Comparison of ENCODE assay signal across 14 cellular contexts in genomic region chr17:75634754-75635609, GRCh38. TPM values are rescaled to one million over a fixed set of nuclear protein-coding genes. Genes with fewer than 3 reads are reported as not detected.
DNase-seq lines count a peak whose midpoint lies in the region; ATAC-seq and TF ChIP-seq lines count a peak whose summit lies in the region.
"Had no signal": no experiment of that assay in that cellular context is flagged by ENCODE, and none has a peak within 500 bp of the region (broad histone marks: within the 10 kb centered on the region; RNA-seq: fewer than 3 reads in every experiment).

No MANE protein-coding gene starts in this region.

- DNase-seq in RWPE1 (ENCODE audit: low spot score) (no peak), esophagus muscularis mucosa (ENCODE audit: extremely low spot score) (no peak), tibial nerve (ENCODE audit: low spot score in 2 of 2) (no peak)
- DNase-seq in stimulated activated CD4-positive, alpha-beta T cell treated with anti-CD3 and anti-CD28 coated beads, Interleukin-4, amount 100 ng/mL, for 4 hours, result no peak
- DNase-seq: activated naive CD4-positive, alpha-beta T cell treated with Interleukin-2 at 50 U/mL for 16 hours; islet precursor cell; KG1; stimulated activated naive CD8-positive, alpha-beta T cell treated with anti-CD3 and anti-CD28 coated beads, Interleukin-15, Interleukin-2, amounts not matched to agents 100 U/mL and 50 U/mL, for 24 hours had no signal

- peak overlapping the region; percentile 70 for H3K27ac ChIP-seq in RWPE1
- peak overlapping the region; percentile 74 to 86 (median 86) for H3K27ac ChIP-seq in esophagus muscularis mucosa (replicated peaks in 1 of 4)
- peak overlapping the region; percentile 60 to 95 (median 88) for H3K27ac ChIP-seq in tibial nerve

- 86% methylated on average over 15 of the region's 20 CpGs for WGBS in esophagus muscularis mucosa
- 45 to 52% methylated on average over 18 of the region's 20 CpGs for WGBS in tibial nerve, 2 donors

- ATAC-seq in GM18870 (IDR thresholded peaks at IDR 0.05; ENCODE audit: unreplicated experiment) (no peak), HG03342 (IDR thresholded peaks at IDR 0.05; ENCODE audit: unreplicated experiment) (no peak)
- ATAC-seq: stimulated activated naive CD8-positive, alpha-beta T cell treated with anti-CD3 and anti-CD28 coated beads, Interleukin-15, Interleukin-2, amounts not matched to agents 100 U/mL and 50 U/mL, for 24 hours had no signal

- POLR2A ChIA-PET in RWPE1 (lab: Yijun Ruan, JAX; ENCODE audit: low non-redundant PET), result no interaction called here

- H3K36me3 ChIP-seq in esophagus muscularis mucosa (peaks cover 0 to 33% (median 17%) of the 10 kb centered on the region in 4 donors), tibial nerve (peaks cover 0 to 38% (median 0%) of the 10 kb centered on the region in 3 donors)

- no peaks in the 10 kb centered on the region for H3K27me3 Mint-ChIP-seq in nephron (ENCODE audit: low read depth)

- CTCF ChIA-PET in RWPE1 (lab: Yijun Ruan, JAX), result interaction anchor here (0.6 to 3.3 kb wide), 5 partner anchors 11 to 847 kb away, joined by 4 to 54 read pairs (median 21); no protein-coding TSS in a partner anchor

- peak overlapping the region in 2 of 3 experiments; percentile 43 to 90 for H3K27ac Mint-ChIP-seq in nephron
- H3K27ac Mint-ChIP-seq: WTC11 had no signal

- no peak for TF ChIP-seq CTCF in RWPE1 (conservative IDR thresholded peaks at IDR 0.05; ENCODE audit: low read depth)
- TF ChIP-seq CTCF in esophagus muscularis mucosa (IDR thresholded peaks at IDR 0.05), result no peak
- TF ChIP-seq CTCF in nephron (IDR thresholded peaks at IDR 0.05; ENCODE audit: unreplicated experiment in 3 of 3), result no peak
- no peak for TF ChIP-seq CTCF in tibial nerve (IDR thresholded peaks at IDR 0.05)

- no peaks in the 10 kb centered on the region for H3K36me3 Mint-ChIP-seq in nephron (ENCODE audit: low read depth)
- H3K36me3 Mint-ChIP-seq: WTC11 had no signal

- H3K4me1 Mint-ChIP-seq in nephron, result peaks cover 20% of the 10 kb centered on the region

- H3K4me3 Mint-ChIP-seq in nephron, result peak overlapping the region in 2 of 3 experiments; percentile 42 to 43
- H3K4me3 Mint-ChIP-seq: WTC11 had no signal

- H3K4me3 ChIP-seq in esophagus muscularis mucosa (peak overlapping the region; percentile 35 to 48 (median 40)), tibial nerve (peak overlapping the region; percentile 39 to 59 (median 42))

- H3K27me3 ChIP-seq in esophagus muscularis mucosa (no peaks in the 10 kb centered on the region), tibial nerve (no peaks in the 10 kb centered on the region)
- H3K27me3 ChIP-seq: Peyer's patch had no signal

- peaks cover 24 to 42% (median 30%) of the 10 kb centered on the region in 4 donors for H3K4me1 ChIP-seq in esophagus muscularis mucosa
- H3K4me1 ChIP-seq in tibial nerve, result peaks cover 0 to 49% (median 29%) of the 10 kb centered on the region in 4 donors

- TF ChIP-seq EP300 in esophagus muscularis mucosa (IDR thresholded peaks at IDR 0.05), result no peak
- TF ChIP-seq EP300 in tibial nerve (IDR thresholded peaks at IDR 0.05), result no peak

- H3K9me3 ChIP-seq in esophagus muscularis mucosa (no peaks in the 10 kb centered on the region), tibial nerve (no peaks in the 10 kb centered on the region)
- H3K9me3 ChIP-seq: Peyer's patch had no signal

- intact Hi-C loops in esophagus muscularis mucosa (cut with DNase I), result loop anchor here (5.0 kb wide), 1 partner anchor 48 kb away; the partner anchor contains the start of gene MYO15B

- TF ChIP-seq POLR2A in esophagus muscularis mucosa (IDR thresholded peaks at IDR 0.05; ENCODE audit: low read depth) (no peak), tibial nerve (IDR thresholded peaks at IDR 0.05) (no peak)

- no peaks in the 10 kb centered on the region for H3K9me3 Mint-ChIP-seq in nephron
- H3K9me3 Mint-ChIP-seq: WTC11 had no signal

RNA-seq across cellular contexts. Expression of gene SMIM5, which starts 1.7 kb away (rescaled TPM):
- 1 to 10 TPM; 4.3 to 6.6 (median 5.6) TPM for total RNA-seq in esophagus muscularis mucosa
- total RNA-seq in tibial nerve, result 10 to 100 TPM; 17.3 to 41.1 (median 25.0) TPM
- total RNA-seq: Daoy, WTC11 had no signal

RNA-seq across cellular contexts. Expression of gene RECQL5, which starts 32.0 kb away (rescaled TPM):
- total RNA-seq in esophagus muscularis mucosa (10 to 100 TPM in 3 of 4 donors, 1 to 10 TPM in 1; 6.3 to 14.7 (median 11.9) TPM), tibial nerve (10 to 100 TPM; 23.2 to 51.9 (median 34.7) TPM)

RNA-seq across cellular contexts. Expression of gene SAP30BP, which starts 32.2 kb away (rescaled TPM):
- 10 to 100 TPM; 50.3 to 81.3 (median 77.6) TPM for total RNA-seq in esophagus muscularis mucosa
- 100 to 1,000 TPM in 2 of 4 donors, 10 to 100 TPM in 2; 63.9 to 119 (median 95.3) TPM for total RNA-seq in tibial nerve

RNA-seq across cellular contexts. Expression of gene MYO15B, which starts 47.4 kb away (rescaled TPM):
- 10 to 100 TPM; 34.5 to 61.9 (median 43.4) TPM for total RNA-seq in esophagus muscularis mucosa
- total RNA-seq in tibial nerve, result 100 to 1,000 TPM; 150 to 327 (median 278) TPM
